31 cellular contexts compared by ENCODE assay signal in genomic region chr7:151621961-151622360, GRCh38.
"Had no signal": no experiment of that assay in that cellular context is flagged by ENCODE, and none has a peak within 500 bp of the region (broad histone marks: within the 10 kb centered on the region; RNA-seq: fewer than 3 reads in every experiment).

No MANE protein-coding gene starts in this region.

- H3K27me3 ChIP-seq: ascending aorta, breast epithelium had no signal

- H3K36me3 ChIP-seq: ascending aorta, breast epithelium had no signal

- H3K4me2 ChIP-seq: PC-9 had no signal

- H3K4me3 ChIP-seq: ascending aorta, breast epithelium, PC-9 had no signal

- H3K9me3 ChIP-seq: ascending aorta, breast epithelium had no signal

- ATAC-seq: activated CD4-positive, alpha-beta T cell treated with anti-CD3 and anti-CD28 coated beads for 36 hours; activated CD4-positive, CD25-positive, alpha-beta regulatory T cell treated with anti-CD3 and anti-CD28 coated beads, Interleukin-2, amount 50 U/mL, for 24 hours; activated CD8-positive, alpha-beta T cell treated with anti-CD3 and anti-CD28 coated beads, Interleukin-2, amount 10 ng/mL, durations not matched to agents 7 days and 5 days; Right ventricle myocardium inferior had no signal

- H2AFZ ChIP-seq: PC-9 had no signal

- FAIRE-seq: RCC 7860 had no signal

- DNase-seq: activated CD4-positive, alpha-beta T cell treated with anti-CD3 and anti-CD28 coated beads for 36 hours; activated CD4-positive, alpha-beta T cell treated with anti-CD3 and anti-CD28 coated beads, Interleukin-2, amount 10 ng/mL, durations not matched to agents 7 days and 5 days; activated CD4-positive, alpha-beta T cell treated with anti-CD3 and anti-CD28 coated beads, Interleukin-2, amount 50 U/mL, for 48 hours; activated CD8-positive, alpha-beta T cell treated with anti-CD3 and anti-CD28 coated beads, Interleukin-2, amount 10 ng/mL, durations not matched to agents 7 days and 5 days; activated gamma-delta T cell; activated naive CD4-positive, alpha-beta T cell treated with Interleukin-2 at 50 U/mL for 16 hours; activated naive CD8-positive, alpha-beta T cell treated with anti-CD3 and anti-CD28 coated beads, Interleukin-2, amount 10 ng/mL, durations not matched to agents 7 days and 5 days; activated T-cell treated with anti-CD3 and anti-CD28 coated beads, Interleukin-2, amount 50 U/mL, for 24 hours; amygdala; caudate nucleus; cerebellar nuclear complex; KBM-7; MM.1S; MV-4-11; NCI-H1092; NCI-H1436 treated with DMSO at 0.1 percent for 48 hours; NCI-H1694 treated with DMSO at 0.1 percent for 48 hours; NCI-H2029; NCI-H345; NCI-H526; NCI-H748 treated with DMSO at 0.1 percent for 48 hours; NK-92 treated with Interleukin-12 subunit alpha and Interleukin-12 subunit beta, amount 100 ng/mL, for 24 hours; PC-9; SIG-M5; T1000 had no signal

- H3K27ac ChIP-seq: ascending aorta, breast epithelium, PC-9, RWPE1 had no signal

- H3K4me1 ChIP-seq: breast epithelium had no signal
